Comparison of ENCODE assay signal across 14 cellular contexts in the genomic region with DNA sequence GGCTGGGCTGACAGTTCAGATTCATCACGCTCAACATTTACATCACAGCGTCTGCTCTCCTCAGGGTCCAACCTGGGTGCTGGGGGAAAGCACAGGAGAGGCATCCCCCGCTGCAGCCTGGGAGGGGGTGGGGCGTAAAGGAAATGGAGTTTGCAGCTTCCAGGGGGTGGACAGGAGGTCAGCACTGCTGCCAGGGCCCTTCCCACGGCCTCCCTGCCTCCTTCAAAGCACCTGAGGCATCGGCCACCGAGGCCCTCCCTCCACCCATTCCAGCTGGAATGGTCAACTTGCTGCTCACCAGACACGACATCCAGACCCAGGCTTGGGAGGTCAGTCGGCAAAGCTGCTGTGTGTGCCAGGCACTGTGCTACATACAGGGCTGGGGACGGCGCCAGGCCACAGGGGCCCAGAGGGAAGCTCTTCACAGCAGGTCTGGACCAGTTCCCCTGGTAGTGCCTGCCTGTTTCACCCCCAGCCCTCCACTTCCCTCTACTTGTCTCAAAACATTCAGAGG.
DNase-seq lines count a peak whose midpoint lies in the region; ATAC-seq, FAIRE-seq and TF ChIP-seq lines count a peak whose summit lies in the region.
"Had no signal": no experiment of that assay in that cellular context is flagged by ENCODE, and none has a peak within 500 bp of the region (broad histone marks: within the 10 kb centered on the region; RNA-seq: fewer than 3 reads in every experiment).

No MANE protein-coding gene starts in this region.

- 67% methylated on average over 11 of the region's 11 CpGs for WGBS in A549 (ENCODE audit: missing lambda C conversion rate)

- H3K4me3 Mint-ChIP-seq in osteocyte (ENCODE audit: unreplicated experiment) = no peak overlapping the region
- H3K4me3 Mint-ChIP-seq: activated CD4-positive, alpha-beta memory T cell treated with anti-CD3 and anti-CD28 coated beads, Interleukin-2, amount 10 ng/mL, durations not matched to agents 7 days and 5 days; activated naive CD4-positive, alpha-beta T cell treated with anti-CD3 and anti-CD28 coated beads, Interleukin-2, amount 50 U/mL, for 24 hours; stimulated activated memory B cell treated with anti-CD40 and anti-IgM and Interleukin-4, amounts not matched to agents 10 μg/mL and 1 μg/mL and 100 μg/mL, for 72 hours had no signal

- no peaks in the 10 kb centered on the region for H3K9me3 Mint-ChIP-seq in osteocyte (ENCODE audit: unreplicated experiment)
- H3K9me3 Mint-ChIP-seq: activated CD4-positive, alpha-beta memory T cell treated with anti-CD3 and anti-CD28 coated beads, Interleukin-2, amount 10 ng/mL, durations not matched to agents 7 days and 5 days; activated naive CD4-positive, alpha-beta T cell treated with anti-CD3 and anti-CD28 coated beads, Interleukin-2, amount 50 U/mL, for 24 hours had no signal

- CTCF ChIA-PET in A549 (lab: Yijun Ruan, JAX) = interaction anchor here (1.0 to 1.8 kb wide), 5 partner anchors 11 to 150 kb away, joined by 3 to 6 read pairs (median 3); no protein-coding TSS in a partner anchor

- TF ChIP-seq RAD21 in A549 (conservative IDR thresholded peaks at IDR 0.05 in 1 of 2, IDR thresholded peaks at IDR 0.05 in 1 of 2) = no peak

- no peak overlapping the region for H3K27ac ChIP-seq in A549
- peak overlapping the region; percentile 56 to 66 for H3K27ac ChIP-seq in right atrium auricular region

- no peaks in the 10 kb centered on the region for H3K27me3 ChIP-seq in adipocyte (replicated peaks; ENCODE audit: control insufficient read depth, insufficient read depth, low read length)
- no peaks in the 10 kb centered on the region for H3K27me3 ChIP-seq in right atrium auricular region

- H3K4me3 ChIP-seq in A549 (no peak overlapping the region), adipocyte (ENCODE audit: low read length) (no peak overlapping the region), right atrium auricular region (no peak overlapping the region)

- H3K4me1 ChIP-seq in A549 = no peaks in the 10 kb centered on the region
- peaks cover 15% of the 10 kb centered on the region for H3K4me1 ChIP-seq in adipocyte (ENCODE audit: control insufficient read depth, insufficient read depth, low read length)
- H3K4me1 ChIP-seq in right atrium auricular region = peaks cover 0 to 51% of the 10 kb centered on the region in 2 donors

- no peak for TF ChIP-seq POLR2A in A549 (IDR thresholded peaks at IDR 0.05; ENCODE audit: low read length)

- FAIRE-seq in A549 (lab: Jason Lieb, UNC) = no peak

- no peaks in the 10 kb centered on the region for H3K36me3 ChIP-seq in adipocyte (ENCODE audit: control insufficient read depth, insufficient read depth, low read length, severe bottlenecking)
- no peaks in the 10 kb centered on the region for H3K36me3 ChIP-seq in right atrium auricular region

- H3K27me3 Mint-ChIP-seq in osteocyte (ENCODE audit: unreplicated experiment) = no peaks in the 10 kb centered on the region
- H3K27me3 Mint-ChIP-seq: activated naive CD4-positive, alpha-beta T cell treated with anti-CD3 and anti-CD28 coated beads, Interleukin-2, amount 50 U/mL, for 24 hours had no signal

- H3K9ac ChIP-seq in adipocyte (ENCODE audit: low read length) = peak overlapping the region; percentile 31

- H3K4me1 Mint-ChIP-seq in osteocyte (ENCODE audit: unreplicated experiment) = peaks cover 12% of the 10 kb centered on the region
- H3K4me1 Mint-ChIP-seq: activated CD4-positive, alpha-beta memory T cell treated with anti-CD3 and anti-CD28 coated beads, Interleukin-2, amount 10 ng/mL, durations not matched to agents 7 days and 5 days; activated naive CD4-positive, alpha-beta T cell treated with anti-CD3 and anti-CD28 coated beads, Interleukin-2, amount 50 U/mL, for 24 hours; stimulated activated memory B cell treated with anti-CD40 and anti-IgM and Interleukin-4, amounts not matched to agents 10 μg/mL and 1 μg/mL and 100 μg/mL, for 72 hours had no signal

- TF ChIP-seq CTCF in A549 (IDR thresholded peaks at IDR 0.05) (no peak), right atrium auricular region (IDR thresholded peaks at IDR 0.05) (no peak), osteocyte (IDR thresholded peaks at IDR 0.05) (no peak)

- H3K4me2 ChIP-seq in A549 = no peak overlapping the region

- DNase-seq in A549 (ENCODE audit: low read depth in 1 of 2, low spot score in 1 of 2) (no peak), adipocyte (ENCODE audit: low read depth) (no peak), right atrium auricular region (ENCODE audit: low spot score) (no peak), osteocyte (ENCODE audit: extremely low spot score, unreplicated experiment) (no peak), GOT3 (lab: John Stamatoyannopoulos, UW) (no peak), DMS53 treated with DMSO at 0.1 percent for 48 hours (lab: John Stamatoyannopoulos, UW; ENCODE audit: unreplicated experiment) (no peak)
- DNase-seq: ACHN; activated CD4-positive, alpha-beta memory T cell treated with anti-CD3 and anti-CD28 coated beads, Interleukin-2, amount 10 ng/mL, durations not matched to agents 7 days and 5 days; effector CD8-positive, alpha-beta T cell; NCI-H748 treated with DMSO at 0.1 percent for 48 hours had no signal

- peaks cover 19% of the 10 kb centered on the region for H3K36me3 Mint-ChIP-seq in osteocyte (ENCODE audit: unreplicated experiment)
- H3K36me3 Mint-ChIP-seq: activated naive CD4-positive, alpha-beta T cell treated with anti-CD3 and anti-CD28 coated beads, Interleukin-2, amount 50 U/mL, for 24 hours; stimulated activated memory B cell treated with anti-CD40 and anti-IgM and Interleukin-4, amounts not matched to agents 10 μg/mL and 1 μg/mL and 100 μg/mL, for 72 hours had no signal

- TF ChIP-seq EP300 in A549 (IDR thresholded peaks at IDR 0.05) = no peak

- H3K9me3 ChIP-seq in A549 (no peaks in the 10 kb centered on the region), adipocyte (ENCODE audit: control insufficient read depth, low read length) (no peaks in the 10 kb centered on the region), right atrium auricular region (no peaks in the 10 kb centered on the region)

- ATAC-seq in A549 (peak; percentile 13; a peak in 1 of 6 replicates), HG03045 (IDR thresholded peaks at IDR 0.05; ENCODE audit: unreplicated experiment) (no peak), HG02588 (IDR thresholded peaks at IDR 0.05; ENCODE audit: unreplicated experiment) (no peak)

- POLR2A ChIA-PET in A549 (lab: Yijun Ruan, JAX) = no interaction called here

- peak overlapping the region; percentile 98 for H3K27ac Mint-ChIP-seq in osteocyte (ENCODE audit: unreplicated experiment)
- H3K27ac Mint-ChIP-seq: activated CD4-positive, alpha-beta memory T cell treated with anti-CD3 and anti-CD28 coated beads, Interleukin-2, amount 10 ng/mL, durations not matched to agents 7 days and 5 days; activated naive CD4-positive, alpha-beta T cell treated with anti-CD3 and anti-CD28 coated beads, Interleukin-2, amount 50 U/mL, for 24 hours; stimulated activated memory B cell treated with anti-CD40 and anti-IgM and Interleukin-4, amounts not matched to agents 10 μg/mL and 1 μg/mL and 100 μg/mL, for 72 hours had no signal

TF ChIP-seq in A549, 52 proteins besides CTCF, POLR2A, EP300 and RAD21:
- TF ChIP-seq, protein P1, sequence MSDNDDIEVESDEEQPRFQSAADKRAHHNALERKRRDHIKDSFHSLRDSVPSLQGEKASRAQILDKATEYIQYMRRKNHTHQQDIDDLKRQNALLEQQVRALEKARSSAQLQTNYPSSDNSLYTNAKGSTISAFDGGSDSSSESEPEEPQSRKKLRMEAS (IDR thresholded peaks at IDR 0.05) = no peak
- TF ChIP-seq EHMT2 (IDR thresholded peaks at IDR 0.05; ENCODE audit: low read depth) = no peak
- no peak for TF ChIP-seq NPAS2 (CRISPR knock-in tag; IDR thresholded peaks at IDR 0.05; ENCODE audit: borderline replicate concordance)
- no peak for TF ChIP-seq JUN (IDR thresholded peaks at IDR 0.05)
- no peak for TF ChIP-seq EHF (CRISPR knock-in tag; IDR thresholded peaks at IDR 0.05)
- TF ChIP-seq TP53 (CRISPR knock-in tag; IDR thresholded peaks at IDR 0.05) = no peak
- TF ChIP-seq CBX2 (IDR thresholded peaks at IDR 0.05; ENCODE audit: borderline replicate concordance, low read depth) = no peak
- TF ChIP-seq NFE2L2 (conservative IDR thresholded peaks at IDR 0.05; ENCODE audit: low read length) = no peak

Comparison
In these comparisons a context has a peak if more than half of its experiments do, and no peak if none do; other contexts are left out.
1. ATAC-seq: peak in A549 (2 of 2); none in HG03045 (single experiment) and HG02588 (single experiment).
2. H3K27ac ChIP-seq: peak in right atrium auricular region (2 of 2); none in A549 (0 of 2).